In the genomic region with DNA sequence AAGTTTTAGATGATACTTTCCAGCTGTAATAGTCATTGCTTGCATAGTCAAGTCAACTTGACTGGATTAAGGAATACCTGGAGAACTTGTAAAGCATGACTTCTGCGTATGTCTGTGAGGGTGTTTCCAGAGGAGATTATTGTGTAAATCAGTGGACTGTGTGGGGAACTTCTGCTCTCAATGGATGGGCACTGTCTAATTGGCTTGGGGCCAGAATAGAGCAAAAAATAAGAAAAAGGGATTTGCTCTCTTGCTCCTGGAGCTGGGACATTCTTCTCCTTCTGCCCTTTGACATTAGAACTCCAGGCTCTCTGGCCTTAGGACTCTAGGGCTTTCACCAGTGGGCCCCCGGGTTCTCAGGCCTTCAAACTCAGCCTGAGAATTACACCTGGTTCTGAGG, we compare ENCODE assay signal across 22 cellular contexts. TPM values are rescaled to one million over a fixed set of nuclear protein-coding genes. Genes with fewer than 3 reads are reported as not detected.
DNase-seq lines count a peak whose midpoint lies in the region; ATAC-seq and TF ChIP-seq lines count a peak whose summit lies in the region.
"Had no signal": no experiment of that assay in that cellular context is flagged by ENCODE, and none has a peak within 500 bp of the region (broad histone marks: within the 10 kb centered on the region; RNA-seq: fewer than 3 reads in every experiment).

No MANE protein-coding gene starts in this region.

- H3K4me3 ChIP-seq in left ventricle myocardium inferior (no peak overlapping the region), upper lobe of right lung (no peak overlapping the region)
- H3K4me3 ChIP-seq: BLaER1, GM12878, HAP-1 had no signal

- ATAC-seq in Right ventricle myocardium inferior (no peak), upper lobe of right lung (peak; percentile 22)
- ATAC-seq: GM12878 had no signal

- H3K9me3 Mint-ChIP-seq in activated CD4-positive, alpha-beta T cell treated with anti-CD3 and anti-CD28 coated beads, Interleukin-2, amount 10 ng/mL, durations not matched to agents 7 days and 5 days = peaks cover 9% of the 10 kb centered on the region

- no peak overlapping the region for H3K4me3 Mint-ChIP-seq in activated CD4-positive, alpha-beta T cell treated with anti-CD3 and anti-CD28 coated beads, Interleukin-2, amount 10 ng/mL, durations not matched to agents 7 days and 5 days
- H3K4me3 Mint-ChIP-seq: B cell; CD4-positive, alpha-beta T cell; CD8-positive, alpha-beta memory T cell; HFFc6 had no signal

- H3K27me3 Mint-ChIP-seq in activated CD4-positive, alpha-beta T cell treated with anti-CD3 and anti-CD28 coated beads, Interleukin-2, amount 10 ng/mL, durations not matched to agents 7 days and 5 days = no peaks in the 10 kb centered on the region
- H3K27me3 Mint-ChIP-seq: CD4-positive, alpha-beta T cell had no signal

- H3K9me3 ChIP-seq in left ventricle myocardium inferior (replicated peaks) = peaks cover 17% of the 10 kb centered on the region
- no peaks in the 10 kb centered on the region for H3K9me3 ChIP-seq in upper lobe of right lung
- H3K9me3 ChIP-seq: HAP-1 had no signal

- DNase-seq in left ventricle myocardium inferior = no peak
- no peak for DNase-seq in Right ventricle myocardium inferior (ENCODE audit: missing footprints)
- peak; percentile 11 for DNase-seq in amniotic epithelial cell (ENCODE audit: low read depth)
- DNase-seq in left kidney (ENCODE audit: low read depth, low spot score) = peak; percentile 26
- DNase-seq in upper lobe of right lung = no peak
- DNase-seq in activated CD4-positive, alpha-beta T cell treated with anti-CD3 and anti-CD28 coated beads, Interleukin-2, amount 10 ng/mL, durations not matched to agents 7 days and 5 days = no peak
- no peak for DNase-seq in ureter (ENCODE audit: low spot score)
- DNase-seq in NCI-H1417 treated with DMSO at 0.1 percent for 48 hours (lab: John Stamatoyannopoulos, UW) = no peak
- DNase-seq: CD4-positive, alpha-beta T cell; CD8-positive, alpha-beta memory T cell; DMS 273 treated with DMSO at 0.1 percent for 48 hours; DMS79; EL; GDM1; GOT3; HFFc6 had no signal

- CTCF ChIA-PET in activated CD4-positive, alpha-beta T cell treated with anti-CD3 and anti-CD28 coated beads, Interleukin-2, amount 10 ng/mL, durations not matched to agents 7 days and 5 days (lab: Charles Lee) = no interaction called here

- no peaks in the 10 kb centered on the region for H3K36me3 ChIP-seq in left ventricle myocardium inferior
- no peaks in the 10 kb centered on the region for H3K36me3 ChIP-seq in upper lobe of right lung
- H3K36me3 ChIP-seq: BLaER1, HAP-1 had no signal

- intact Hi-C loops in left ventricle myocardium inferior (cut with micrococcal nuclease) (no loop called here), Right ventricle myocardium inferior (cut with DNase I) (no loop called here), upper lobe of right lung (cut with DNase I) (no loop called here)

- H3K4me1 Mint-ChIP-seq in activated CD4-positive, alpha-beta T cell treated with anti-CD3 and anti-CD28 coated beads, Interleukin-2, amount 10 ng/mL, durations not matched to agents 7 days and 5 days = no peaks in the 10 kb centered on the region
- H3K4me1 Mint-ChIP-seq: B cell had no signal

- H3K27me3 ChIP-seq in left ventricle myocardium inferior (ENCODE audit: low read depth) (no peaks in the 10 kb centered on the region), upper lobe of right lung (no peaks in the 10 kb centered on the region)
- H3K27me3 ChIP-seq: BLaER1 had no signal

- no peak overlapping the region for H3K27ac Mint-ChIP-seq in activated CD4-positive, alpha-beta T cell treated with anti-CD3 and anti-CD28 coated beads, Interleukin-2, amount 10 ng/mL, durations not matched to agents 7 days and 5 days
- H3K27ac Mint-ChIP-seq: B cell; CD4-positive, alpha-beta T cell; HFFc6 had no signal

- TF ChIP-seq CTCF in left ventricle myocardium inferior (IDR thresholded peaks at IDR 0.05; ENCODE audit: borderline replicate concordance) (no peak), upper lobe of right lung (IDR thresholded peaks at IDR 0.05) (no peak)

- peak overlapping the region; percentile 14 for H3K27ac ChIP-seq in left ventricle myocardium inferior (replicated peaks)
- no peak overlapping the region for H3K27ac ChIP-seq in upper lobe of right lung
- H3K27ac ChIP-seq: 22Rv1, BLaER1, C4-2B had no signal

- POLR2A ChIA-PET in activated CD4-positive, alpha-beta T cell treated with anti-CD3 and anti-CD28 coated beads, Interleukin-2, amount 10 ng/mL, durations not matched to agents 7 days and 5 days (lab: Charles Lee) = no interaction called here

- H3K4me1 ChIP-seq in left ventricle myocardium inferior (peaks cover 6% of the 10 kb centered on the region), upper lobe of right lung (no peaks in the 10 kb centered on the region)
- H3K4me1 ChIP-seq: BLaER1, HAP-1 had no signal

- H3K36me3 Mint-ChIP-seq in activated CD4-positive, alpha-beta T cell treated with anti-CD3 and anti-CD28 coated beads, Interleukin-2, amount 10 ng/mL, durations not matched to agents 7 days and 5 days (ENCODE audit: low read depth) = no peaks in the 10 kb centered on the region

RNA-seq across cellular contexts. Expression of a gene that starts 33.1 kb away (rescaled TPM):
- total RNA-seq in left ventricle myocardium inferior = 7.6 TPM
- total RNA-seq in Right ventricle myocardium inferior = 9.8 TPM
- 0.67 TPM for total RNA-seq in upper lobe of right lung
- total RNA-seq in activated CD4-positive, alpha-beta T cell treated with anti-CD3 and anti-CD28 coated beads, Interleukin-2, amount 10 ng/mL, durations not matched to agents 7 days and 5 days = 1 to 10 TPM; 3.1 to 3.7 TPM
- total RNA-seq in ureter = 0.23 TPM
- total RNA-seq: B cell, HFFc6 had no signal

Comparison
In these comparisons a context has a peak if more than half of its experiments do, and no peak if none do; other contexts are left out.
1. DNase-seq: peak in amniotic epithelial cell (single experiment) and left kidney (single experiment); none in left ventricle myocardium inferior (single experiment), Right ventricle myocardium inferior (single experiment), upper lobe of right lung (single experiment), activated CD4-positive, alpha-beta T cell treated with anti-CD3 and anti-CD28 coated beads, Interleukin-2, amount 10 ng/mL, durations not matched to agents 7 days and 5 days (single experiment), ureter (single experiment) and NCI-H1417 treated with DMSO at 0.1 percent for 48 hours (single experiment).